Comparison of ENCODE assay signal across 8 cellular contexts in the genomic region with DNA sequence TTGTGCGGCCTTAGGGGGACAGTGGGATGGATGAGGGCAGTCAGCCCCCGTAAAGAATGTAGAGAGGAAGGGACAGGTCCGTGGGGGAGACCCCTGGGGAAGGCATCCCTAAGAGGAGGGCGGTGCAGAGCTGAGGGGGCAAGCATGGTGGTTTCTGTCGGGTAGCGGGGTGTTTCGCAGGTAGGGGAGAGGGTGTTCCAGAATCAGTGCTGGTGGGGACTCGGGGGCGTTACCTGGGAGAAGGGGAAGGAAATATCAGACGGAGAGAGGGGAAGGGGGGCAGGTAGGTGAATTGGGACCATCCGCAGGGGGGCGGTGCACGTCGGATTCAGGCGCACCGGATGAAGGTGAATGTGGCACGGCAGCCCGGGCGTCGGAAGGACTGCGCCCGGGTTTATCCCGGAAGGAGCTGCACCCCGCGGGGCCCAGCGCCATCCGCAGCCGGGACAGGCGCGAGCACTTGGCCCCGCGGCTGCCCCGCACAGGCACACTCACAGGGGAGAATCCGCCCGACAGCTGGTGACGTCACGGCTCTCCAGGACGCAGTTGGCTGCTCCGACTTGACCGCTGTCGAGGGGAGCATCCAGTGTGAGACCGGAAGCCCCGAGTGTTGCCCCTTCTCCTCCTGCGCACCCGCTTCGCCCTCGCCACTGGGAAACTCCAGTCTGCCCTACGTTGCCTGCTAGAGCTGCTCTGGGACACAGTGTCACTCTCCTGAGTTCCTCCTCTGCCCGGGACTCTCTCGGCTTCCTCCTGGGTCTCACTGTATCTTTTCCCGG. TPM values are rescaled to one million over a fixed set of nuclear protein-coding genes. Genes with fewer than 3 reads are reported as not detected.
DNase-seq lines count a peak whose midpoint lies in the region; ATAC-seq and TF ChIP-seq lines count a peak whose summit lies in the region.

No MANE protein-coding gene starts in this region.

- ATAC-seq in HG03442 (IDR thresholded peaks at IDR 0.05; ENCODE audit: unreplicated experiment) = peak; percentile 40

- H3K36me3 Mint-ChIP-seq in activated CD4-positive, alpha-beta T cell treated with anti-CD3 and anti-CD28 coated beads, Interleukin-2, amount 10 ng/mL, durations not matched to agents 24 days and 14 days (ENCODE audit: low read depth) = peaks cover 1% of the 10 kb centered on the region

- H3K27ac Mint-ChIP-seq in activated CD4-positive, alpha-beta T cell treated with anti-CD3 and anti-CD28 coated beads, Interleukin-2, amount 10 ng/mL, durations not matched to agents 24 days and 14 days = peak overlapping the region; percentile 77

- H3K27me3 Mint-ChIP-seq in activated CD4-positive, alpha-beta T cell treated with anti-CD3 and anti-CD28 coated beads, Interleukin-2, amount 10 ng/mL, durations not matched to agents 24 days and 14 days = peaks cover 2% of the 10 kb centered on the region

- H3K4me3 ChIP-seq in GM12875 (ENCODE audit: low read depth, low read length) = peak overlapping the region; percentile 62

- peak; percentile 90 for DNase-seq in activated CD4-positive, alpha-beta T cell treated with anti-CD3 and anti-CD28 coated beads, Interleukin-2, amount 10 ng/mL, durations not matched to agents 24 days and 14 days
- DNase-seq in ecto neural progenitor cell (ENCODE audit: low spot score) = peak; percentile 68
- peak; percentile 40 for DNase-seq in medulla oblongata (ENCODE audit: extremely low spot score)
- peak; percentile 39 for DNase-seq in stimulated activated CD8-positive, alpha-beta memory T cell treated with anti-CD3 and anti-CD28 coated beads, Interleukin-15, amount 100 ng/mL, for 1 hour (ENCODE audit: low read depth)
- DNase-seq in A172 (ENCODE audit: low spot score) = no peak
- no peak for DNase-seq in cerebellum (ENCODE audit: low spot score)

- peaks cover 58% of the 10 kb centered on the region for H3K4me1 Mint-ChIP-seq in activated CD4-positive, alpha-beta T cell treated with anti-CD3 and anti-CD28 coated beads, Interleukin-2, amount 10 ng/mL, durations not matched to agents 24 days and 14 days

- H3K4me3 Mint-ChIP-seq in activated CD4-positive, alpha-beta T cell treated with anti-CD3 and anti-CD28 coated beads, Interleukin-2, amount 10 ng/mL, durations not matched to agents 24 days and 14 days = peak overlapping the region; percentile 81

- TF ChIP-seq CTCF in GM12875 (IDR thresholded peaks at IDR 0.05; ENCODE audit: borderline replicate concordance, insufficient read depth, low read depth, low read length) = peak; percentile 37; the same call in 1 of the 2 replicates

- H3K9me3 Mint-ChIP-seq in activated CD4-positive, alpha-beta T cell treated with anti-CD3 and anti-CD28 coated beads, Interleukin-2, amount 10 ng/mL, durations not matched to agents 24 days and 14 days = no peaks in the 10 kb centered on the region

- intact Hi-C loops in activated CD4-positive, alpha-beta T cell treated with anti-CD3 and anti-CD28 coated beads, Interleukin-2, amount 10 ng/mL, durations not matched to agents 24 days and 14 days (cut with micrococcal nuclease) = no loop called here

RNA-seq across cellular contexts. Expression of a gene that starts 1.3 kb away (rescaled TPM):
- total RNA-seq in activated CD4-positive, alpha-beta T cell treated with anti-CD3 and anti-CD28 coated beads, Interleukin-2, amount 10 ng/mL, durations not matched to agents 24 days and 14 days = 8.1 and 9.0 TPM in 2 replicates
- 0.12 and 0.48 TPM in 2 replicates for total RNA-seq in A172 (2014; rRNA removed; shearing (Covaris generic))
- 1.3 TPM for total RNA-seq in cerebellum

RNA-seq across cellular contexts. Expression of a gene that starts 11.8 kb away (rescaled TPM):
- total RNA-seq in activated CD4-positive, alpha-beta T cell treated with anti-CD3 and anti-CD28 coated beads, Interleukin-2, amount 10 ng/mL, durations not matched to agents 24 days and 14 days = 48.7 and 52.9 TPM in 2 replicates
- total RNA-seq in A172 (2014; rRNA removed; shearing (Covaris generic)) = 11.3 and 15.1 TPM in 2 replicates
- total RNA-seq in cerebellum = 14.8 TPM

RNA-seq across cellular contexts. Expression of a gene that starts 33.9 kb away (rescaled TPM):
- total RNA-seq in activated CD4-positive, alpha-beta T cell treated with anti-CD3 and anti-CD28 coated beads, Interleukin-2, amount 10 ng/mL, durations not matched to agents 24 days and 14 days = 80.4 and 81.8 TPM in 2 replicates
- not detected in 2 replicates for total RNA-seq in A172 (2014; rRNA removed; shearing (Covaris generic))
- total RNA-seq in cerebellum = not detected

RNA-seq across cellular contexts. Expression of a gene that starts 40.9 kb away (rescaled TPM):
- 5,949 and 6,301 TPM in 2 replicates for total RNA-seq in activated CD4-positive, alpha-beta T cell treated with anti-CD3 and anti-CD28 coated beads, Interleukin-2, amount 10 ng/mL, durations not matched to agents 24 days and 14 days
- total RNA-seq in A172 (2014; rRNA removed; shearing (Covaris generic)) = 1,768 and 6,657 TPM in 2 replicates
- 172,488 TPM for total RNA-seq in cerebellum

RNA-seq across cellular contexts. Expression of a gene that starts 41.2 kb away (rescaled TPM):
- total RNA-seq in activated CD4-positive, alpha-beta T cell treated with anti-CD3 and anti-CD28 coated beads, Interleukin-2, amount 10 ng/mL, durations not matched to agents 24 days and 14 days = 20.8 and 21.8 TPM in 2 replicates
- 5.7 and 12.6 TPM in 2 replicates for total RNA-seq in A172 (2014; rRNA removed; shearing (Covaris generic))
- total RNA-seq in cerebellum = 8.9 TPM

Comparison
In these comparisons a context has a peak if more than half of its experiments do, and no peak if none do; other contexts are left out.
1. DNase-seq: peak in activated CD4-positive, alpha-beta T cell treated with anti-CD3 and anti-CD28 coated beads, Interleukin-2, amount 10 ng/mL, durations not matched to agents 24 days and 14 days (single experiment), ecto neural progenitor cell (single experiment), medulla oblongata (single experiment) and stimulated activated CD8-positive, alpha-beta memory T cell treated with anti-CD3 and anti-CD28 coated beads, Interleukin-15, amount 100 ng/mL, for 1 hour (single experiment); none in A172 (single experiment) and cerebellum (single experiment).
2. RNA of a gene that starts 33.9 kb away (total RNA-seq): 80.4 to 81.8 TPM in activated CD4-positive, alpha-beta T cell treated with anti-CD3 and anti-CD28 coated beads, Interleukin-2, amount 10 ng/mL, durations not matched to agents 24 days and 14 days; not detected in cerebellum (single experiment) and not detected in A172; every median in the first group is over 10 times any median in the second.